ENCODE assay signal across 30 cellular contexts in the genomic region with DNA sequence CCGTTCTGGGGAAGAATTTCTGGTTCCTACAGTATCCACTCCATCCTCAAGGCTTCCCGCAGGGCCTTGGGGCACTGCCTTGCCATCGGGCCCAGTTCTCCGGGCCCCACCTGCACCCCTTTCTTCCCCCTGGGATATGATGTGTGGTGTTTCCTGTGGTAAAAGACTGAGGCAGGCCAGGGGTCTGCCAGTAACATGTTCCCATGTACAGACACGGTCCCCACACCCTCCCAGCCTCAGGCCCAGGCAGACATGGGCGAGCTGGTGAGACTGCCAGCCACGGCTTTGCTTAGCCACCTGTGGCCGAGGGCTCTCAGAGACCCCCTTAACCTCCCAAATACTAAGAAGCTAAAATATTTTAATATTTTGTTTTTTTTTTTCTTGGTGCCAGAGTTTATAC.
"Had no signal": no experiment of that assay in that cellular context is flagged by ENCODE, and none has a peak within 500 bp of the region (broad histone marks: within the 10 kb centered on the region; RNA-seq: fewer than 3 reads in every experiment).

No MANE protein-coding gene starts in this region.

- H3K9me3 ChIP-seq: adrenal gland, body of pancreas, breast epithelium had no signal

- H3K27ac ChIP-seq: adrenal gland, body of pancreas, brain microvascular endothelial cell, VCaP had no signal

- DNase-seq: activated B cell treated with CpG ODN at 0.5 μM for 24 hours; activated CD4-positive, alpha-beta memory T cell treated with anti-CD3 and anti-CD28 coated beads for 36 hours; activated CD4-positive, alpha-beta T cell treated with anti-CD3 and anti-CD28 coated beads for 4 hours; activated CD4-positive, alpha-beta T cell treated with anti-CD3 and anti-CD28 coated beads, Interleukin-2, amount 10 ng/mL, durations not matched to agents 24 days and 14 days; activated CD4-positive, alpha-beta T cell treated with anti-CD3 and anti-CD28 coated beads, Interleukin-2, amount 50 U/mL, for 1 hour; activated CD4-positive, alpha-beta T cell treated with anti-CD3 and anti-CD28 coated beads, Interleukin-2, amount 50 U/mL, for 4 hours; activated CD4-positive, CD25-positive, alpha-beta regulatory T cell treated with anti-CD3 and anti-CD28 coated beads, Interleukin-2, amount 50 U/mL, for 72 hours; activated CD8-positive, alpha-beta memory T cell treated with anti-CD3 and anti-CD28 coated beads, Interleukin-2, amount 50 U/mL, for 4 hours; activated CD8-positive, alpha-beta T cell treated with anti-CD3 and anti-CD28 coated beads for 36 hours; activated effector memory CD4-positive, alpha-beta T cell treated with anti-CD3 and anti-CD28 coated beads, Interleukin-2, amount 50 U/mL, for 16 hours; activated gamma-delta T cell treated with Interleukin-2 at 50 U/mL for 16 hours; activated naive CD4-positive, alpha-beta T cell; activated naive CD4-positive, alpha-beta T cell treated with anti-CD3 and anti-CD28 coated beads for 36 hours; activated naive CD4-positive, alpha-beta T cell treated with anti-CD3 and anti-CD28 coated beads, Interleukin-2, amount 50 U/mL, for 16 hours; activated naive CD8-positive, alpha-beta T cell treated with anti-CD3 and anti-CD28 coated beads for 36 hours; activated T-cell treated with anti-CD3 and anti-CD28 coated beads for 4 hours; activated T-cell treated with anti-CD3 and anti-CD28 coated beads, Interleukin-2, amount 50 U/mL, for 1 hour; activated T-cell treated with anti-CD3 and anti-CD28 coated beads, Interleukin-2, amount 50 U/mL, for 4 hours; activated T-cell treated with anti-CD3 and anti-CD28 coated beads, Interleukin-2, amount 50 U/mL, for 72 hours; adrenal gland; amniotic stem cell; body of pancreas; brain microvascular endothelial cell; central memory CD4-positive, alpha-beta T cell; T-helper 2 cell; T-helper 9 cell had no signal

- ATAC-seq: activated CD8-positive, alpha-beta T cell treated with anti-CD3 and anti-CD28 coated beads for 36 hours; activated naive CD4-positive, alpha-beta T cell treated with anti-CD3 and anti-CD28 coated beads, Interleukin-2, amount 50 U/mL, for 72 hours; activated T-cell treated with anti-CD3 and anti-CD28 coated beads, Interleukin-2, amount 50 U/mL, for 4 hours; activated T-cell treated with anti-CD3 and anti-CD28 coated beads, Interleukin-2, amount 50 U/mL, for 72 hours; activated T-helper 17 cell treated with anti-CD3 and anti-CD28 coated beads, Interleukin-2, amount 50 U/mL, for 72 hours; body of pancreas had no signal

- H3K4me1 ChIP-seq: adrenal gland, body of pancreas had no signal

- H3K27me3 ChIP-seq: adrenal gland, body of pancreas, brain microvascular endothelial cell, breast epithelium had no signal

- H3K4me3 ChIP-seq: adrenal gland, body of pancreas, breast epithelium had no signal

- H3K36me3 ChIP-seq: breast epithelium had no signal
